ENCODE assay signal across 7 cellular contexts in the genomic region with DNA sequence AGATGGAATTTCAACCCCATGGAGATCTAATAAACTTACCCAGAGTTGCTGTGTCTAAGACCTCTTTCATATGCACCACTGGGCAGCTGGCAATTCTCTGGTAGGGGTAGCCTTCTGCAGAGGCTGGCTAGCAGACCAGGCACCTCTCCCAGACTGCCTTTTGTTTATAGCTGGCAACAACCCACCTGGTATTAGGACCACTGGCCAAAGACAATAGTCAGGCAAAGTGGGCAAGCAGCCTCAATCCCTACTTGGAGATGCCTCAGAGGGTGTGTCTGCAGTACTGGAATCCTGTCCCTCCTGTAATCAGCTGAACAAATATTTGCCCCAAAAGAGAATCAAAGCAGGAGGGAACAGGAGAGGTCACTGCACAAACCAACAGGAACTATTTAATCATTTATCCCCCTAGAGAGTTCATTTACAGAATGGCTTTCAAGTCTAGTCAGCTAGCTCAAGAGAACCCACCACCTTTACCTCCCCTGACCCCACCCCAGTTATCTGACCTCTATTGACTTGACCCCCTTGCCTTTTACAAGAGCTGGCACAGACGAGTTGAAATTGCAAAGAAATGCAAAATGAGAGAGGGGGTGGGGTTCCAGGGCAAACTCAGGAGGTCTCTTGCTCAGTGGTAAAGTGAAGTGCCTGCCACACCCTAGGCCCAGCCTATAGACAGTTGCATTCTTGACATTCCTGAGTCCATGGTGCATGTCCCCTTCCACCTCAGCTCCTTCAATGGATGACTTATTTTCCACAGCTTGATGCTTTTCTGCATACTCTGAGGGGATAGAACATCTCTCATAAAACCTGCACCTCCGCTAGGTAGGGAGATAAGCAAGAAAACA. TPM values are rescaled to one million over a fixed set of nuclear protein-coding genes. Genes with fewer than 3 reads are reported as not detected.
DNase-seq lines count a peak whose midpoint lies in the region; ATAC-seq and TF ChIP-seq lines count a peak whose summit lies in the region.

No MANE protein-coding gene starts in this region.

- BruUV-seq in Panc1 (replicated peaks; lab: Mats Ljungman, UMichigan) = no TSS peak

- ATAC-seq in Panc1 = no peak
- ATAC-seq in naive thymus-derived CD4-positive, alpha-beta T cell = no peak
- ATAC-seq in activated CD4-positive, CD25-positive, alpha-beta regulatory T cell treated with anti-CD3 and anti-CD28 coated beads, Interleukin-2, amount 50 U/mL, for 24 hours = no peak

- intact Hi-C loops in Panc1 (cut with micrococcal nuclease; ENCODE audit: unreplicated experiment) = loop anchor here (5.0 kb wide), 2 partner anchors 43 to 158 kb away; no protein-coding TSS in a partner anchor
- intact Hi-C loops in naive thymus-derived CD4-positive, alpha-beta T cell (cut with micrococcal nuclease) = loop anchor here in 1 of 2 donors (5.0 kb wide), 1 partner anchor 637 kb away; the partner anchor contains the start of gene ASXL1

- H3K36me3 Mint-ChIP-seq in naive thymus-derived CD4-positive, alpha-beta T cell = peaks cover 4 to 62% (median 12%) of the 10 kb centered on the region in 5 donors

- peaks cover 59 to 78% (median 71%) of the 10 kb centered on the region in 7 donors for H3K4me1 Mint-ChIP-seq in naive thymus-derived CD4-positive, alpha-beta T cell

- POLR2A ChIA-PET in Panc1 (lab: Charles Lee) = interaction anchor here (0.5 to 1.1 kb wide), 7 partner anchors 29 to 207 kb away, joined by 3 to 9 read pairs (median 4); no protein-coding TSS in a partner anchor
- POLR2A ChIA-PET in naive thymus-derived CD4-positive, alpha-beta T cell (lab: Charles Lee) = interaction anchor here (0.9 to 7.5 kb wide), 5 partner anchors 10 to 59 kb away, joined by 3 to 85 read pairs (median 5); no protein-coding TSS in a partner anchor

- H3K27ac Mint-ChIP-seq in naive thymus-derived CD4-positive, alpha-beta T cell = peak overlapping the region; percentile 68 to 97 (median 90)

- H3K9me3 ChIP-seq in HAP-1 = no peaks in the 10 kb centered on the region
- H3K9me3 ChIP-seq in Panc1 (ENCODE audit: control insufficient read depth, insufficient read depth, low read depth, low read length) = no peaks in the 10 kb centered on the region
- no peaks in the 10 kb centered on the region for H3K9me3 ChIP-seq in endocrine pancreas (ENCODE audit: control insufficient read depth, low read length)
- H3K9me3 ChIP-seq in naive thymus-derived CD4-positive, alpha-beta T cell (ENCODE audit: control insufficient read depth in 2 of 3, low read length in 3 of 3) = no peaks in the 10 kb centered on the region

- peak overlapping the region; percentile 99 for H3K27ac ChIP-seq in Panc1 (ENCODE audit: low read length)
- H3K27ac ChIP-seq in naive thymus-derived CD4-positive, alpha-beta T cell (ENCODE audit: low read depth, low read length) = peak overlapping the region; percentile 98

- H3K9ac ChIP-seq in endocrine pancreas (ENCODE audit: control insufficient read depth, insufficient read depth, low read length) = peak overlapping the region; percentile 57

- H3K4me3 Mint-ChIP-seq in naive thymus-derived CD4-positive, alpha-beta T cell = peak overlapping the region; percentile 89 to 97 (median 96)

- H3K4me1 ChIP-seq in HAP-1 (peaks cover 34% of the 10 kb centered on the region), Panc1 (ENCODE audit: control insufficient read depth, insufficient read depth, low read length) (peaks cover 58% of the 10 kb centered on the region), endocrine pancreas (ENCODE audit: control insufficient read depth, insufficient read depth, low read length) (peaks cover 4% of the 10 kb centered on the region)
- peaks cover 40 to 52% of the 10 kb centered on the region in 2 donors for H3K4me1 ChIP-seq in naive thymus-derived CD4-positive, alpha-beta T cell (ENCODE audit: control insufficient read depth in 2 of 2, insufficient read depth in 2 of 2, low read length in 2 of 2)

- H3K27me3 ChIP-seq in HAP-1 (ENCODE audit: low read depth) (no peaks in the 10 kb centered on the region), Panc1 (ENCODE audit: control insufficient read depth, insufficient read depth, low read length) (no peaks in the 10 kb centered on the region), endocrine pancreas (ENCODE audit: control insufficient read depth, insufficient read depth, low read length) (no peaks in the 10 kb centered on the region)
- H3K27me3 ChIP-seq in naive thymus-derived CD4-positive, alpha-beta T cell (ENCODE audit: control insufficient read depth in 2 of 2, insufficient read depth in 2 of 2, low read length in 2 of 2) = no peaks in the 10 kb centered on the region

- no peak for TF ChIP-seq CTCF in Panc1 (IDR thresholded peaks at IDR 0.05)

- H3K4me3 ChIP-seq in HAP-1 (peak overlapping the region; percentile 91), Panc1 (ENCODE audit: low read depth in 2 of 2, low read length in 2 of 2) (peak overlapping the region; percentile 60 to 85), endocrine pancreas (ENCODE audit: control insufficient read depth, insufficient read depth, low read length) (peak overlapping the region; percentile 93)
- peak overlapping the region; percentile 92 for H3K4me3 ChIP-seq in naive thymus-derived CD4-positive, alpha-beta T cell (ENCODE audit: low read length)

- no peaks in the 10 kb centered on the region for H3K27me3 Mint-ChIP-seq in naive thymus-derived CD4-positive, alpha-beta T cell

- no peaks in the 10 kb centered on the region for H3K9me3 Mint-ChIP-seq in naive thymus-derived CD4-positive, alpha-beta T cell

- H3K36me3 ChIP-seq in HAP-1 (replicated peaks) = peaks cover 29% of the 10 kb centered on the region
- peaks cover 6% of the 10 kb centered on the region for H3K36me3 ChIP-seq in Panc1 (ENCODE audit: control insufficient read depth, insufficient read depth, low read length)
- peaks cover 6% of the 10 kb centered on the region for H3K36me3 ChIP-seq in endocrine pancreas (ENCODE audit: control insufficient read depth, insufficient read depth, low read length)
- H3K36me3 ChIP-seq in naive thymus-derived CD4-positive, alpha-beta T cell (ENCODE audit: control insufficient read depth in 2 of 3, insufficient read depth in 3 of 3, low read length in 3 of 3) = peaks cover 0 to 13% (median 0%) of the 10 kb centered on the region in 3 experiments

- in situ Hi-C loops in HAP-1 (cut with MboI; ENCODE audit: low sequenced_read_pairs) = loop anchor here (5.0 to 10.0 kb wide), 2 partner anchors 58 to 155 kb away; no protein-coding TSS in a partner anchor
- in situ Hi-C loops in Panc1 (cut with HindIII; ENCODE audit: low pct_unique_long_range_greater_than_20kb, low sequenced_read_pairs) = no loop called here

- DNase-seq in HAP-1 (ENCODE audit: low spot score in 2 of 2) (peak; percentile 87 to 97), Panc1 (ENCODE audit: low read depth, low spot score) (no peak), OCI-M1 (lab: John Stamatoyannopoulos, UW) (no peak), NCI-H510A (lab: John Stamatoyannopoulos, UW) (no peak)
- DNase-seq in naive thymus-derived CD4-positive, alpha-beta T cell = no peak

- CTCF ChIA-PET in Panc1 (lab: Charles Lee) = interaction anchor here (0.6 to 6.6 kb wide), 4 partner anchors 8 to 86 kb away, joined by 3 to 195 read pairs (median 8); no protein-coding TSS in a partner anchor
- CTCF ChIA-PET in naive thymus-derived CD4-positive, alpha-beta T cell (lab: Charles Lee) = interaction anchor here (0.5 to 6.1 kb wide), 5 partner anchors 36 to 60 kb away, joined by 3 to 108 read pairs (median 4); no protein-coding TSS in a partner anchor

RNA-seq across cellular contexts. Expression of gene BCL2L1, which starts 2.8 kb away (rescaled TPM):
- 150 TPM for total RNA-seq in Panc1 (2021; ENCODE audit: unreplicated experiment)
- polyA plus RNA-seq in Panc1 (2012; ENCODE audit: insufficient read length) = 127 TPM
- 100 to 1,000 TPM in 1 of 5 experiments, 10 to 100 TPM in 4; 15.0 to 111 (median 19.4) TPM for total RNA-seq in naive thymus-derived CD4-positive, alpha-beta T cell
- 10 to 100 TPM; 11.5 to 12.7 TPM for polyA plus RNA-seq in naive thymus-derived CD4-positive, alpha-beta T cell

RNA-seq across cellular contexts. Expression of gene TPX2, which starts 19.2 kb away (rescaled TPM):
- total RNA-seq in Panc1 (2021; ENCODE audit: unreplicated experiment) = 248 TPM
- 84.6 TPM for polyA plus RNA-seq in Panc1 (2012; ENCODE audit: insufficient read length)
- 10 to 100 TPM in 1 of 5 experiments, under 1 TPM in 4; 0.16 to 84.3 (median 0.43) TPM for total RNA-seq in naive thymus-derived CD4-positive, alpha-beta T cell
- under 1 TPM in 1 of 2 donors, not detected in 1; 0.09 TPM for polyA plus RNA-seq in naive thymus-derived CD4-positive, alpha-beta T cell

Comparison
In these comparisons a context has a peak if more than half of its experiments do, and no peak if none do; other contexts are left out.
1. DNase-seq: peak in HAP-1 (2 of 2); none in Panc1 (single experiment), naive thymus-derived CD4-positive, alpha-beta T cell (0 of 9), OCI-M1 (single experiment) and NCI-H510A (single experiment).
2. Peak in every context shown above with its lines, with median percentiles within 50 percentile points of each other: H3K4me3 ChIP-seq.